1 cellular context compared by ENCODE assay signal in genomic region chr4:138910914-138911336, GRCh38.
TF ChIP-seq lines count a peak whose summit lies in the region.

No MANE protein-coding gene starts in this region.

TF ChIP-seq in HEK293, 187 proteins besides CTCF, POLR2A, EP300 and RAD21 (continued from another document and continues in another):
- TF ChIP-seq ZNF843 (tag by site-specific recombination; IDR thresholded peaks at IDR 0.05) (no peak), ZNF18 (tag by site-specific recombination; IDR thresholded peaks at IDR 0.05) (no peak), PRDM10 (tag by site-specific recombination; IDR thresholded peaks at IDR 0.05) (peak; percentile 41), ZBTB11 (tag by site-specific recombination; conservative IDR thresholded peaks at IDR 0.05; ENCODE audit: low read depth) (no peak), GFI1B (tag by site-specific recombination; IDR thresholded peaks at IDR 0.05) (no peak), ZNF175 (tag by site-specific recombination; IDR thresholded peaks at IDR 0.05) (no peak), KLF9 (tag by site-specific recombination; IDR thresholded peaks at IDR 0.05; ENCODE audit: low read depth) (no peak), ZNF2 (tag by site-specific recombination; IDR thresholded peaks at IDR 0.05) (no peak), ZNF221 (tag by site-specific recombination; IDR thresholded peaks at IDR 0.05; ENCODE audit: borderline replicate concordance) (no peak), ZNF785 (tag by site-specific recombination; IDR thresholded peaks at IDR 0.05) (no peak), ZNF488 (tag by site-specific recombination; IDR thresholded peaks at IDR 0.05) (no peak), PBX3 (CRISPR knock-in tag; IDR thresholded peaks at IDR 0.05) (no peak), ZNF366 (tag by site-specific recombination; conservative IDR thresholded peaks at IDR 0.05) (peak; percentile 10; the same call in 1 of the 2 replicates), ZNF76 (tag by site-specific recombination; IDR thresholded peaks at IDR 0.05; ENCODE audit: borderline replicate concordance, low read depth) (no peak), ATF2 (tag by site-specific recombination; IDR thresholded peaks at IDR 0.05; ENCODE audit: low read depth) (no peak), SETDB1 (IDR thresholded peaks at IDR 0.05; ENCODE audit: insufficient read length, low read length) (no peak), ZNF501 (tag by site-specific recombination; IDR thresholded peaks at IDR 0.05) (no peak), ZFP37 (tag by site-specific recombination; IDR thresholded peaks at IDR 0.05) (no peak), ZNF621 (tag by site-specific recombination; IDR thresholded peaks at IDR 0.05) (no peak), ZNF398 (tag by site-specific recombination; IDR thresholded peaks at IDR 0.05) (no peak), ZNF16 (tag by site-specific recombination; IDR thresholded peaks at IDR 0.05; ENCODE audit: low read depth) (no peak), ZNF114 (tag by site-specific recombination; IDR thresholded peaks at IDR 0.05) (no peak), ZNF580 (tag by site-specific recombination; IDR thresholded peaks at IDR 0.05) (no peak), ZNF777 (tag by site-specific recombination; IDR thresholded peaks at IDR 0.05; ENCODE audit: borderline replicate concordance) (no peak), ZNF133 (tag by site-specific recombination; IDR thresholded peaks at IDR 0.05) (no peak), HOXA7 (CRISPR knock-in tag; IDR thresholded peaks at IDR 0.05; ENCODE audit: borderline replicate concordance) (no peak), ZNF560 (tag by site-specific recombination; IDR thresholded peaks at IDR 0.05; ENCODE audit: borderline replicate concordance) (no peak), ZNF530 (tag by site-specific recombination; IDR thresholded peaks at IDR 0.05; ENCODE audit: low read depth) (no peak), ZNF600 (tag by site-specific recombination; IDR thresholded peaks at IDR 0.05) (peak; percentile 60; the same call in 1 of the 2 replicates), ZBTB8A (tag by site-specific recombination; IDR thresholded peaks at IDR 0.05) (no peak), ZBTB1 (tag by site-specific recombination; IDR thresholded peaks at IDR 0.05) (no peak), ZNF544 (tag by site-specific recombination; IDR thresholded peaks at IDR 0.05) (no peak), ZNF670 (tag by site-specific recombination; IDR thresholded peaks at IDR 0.05; ENCODE audit: low read depth) (no peak), ZNF292 (tag by site-specific recombination; IDR thresholded peaks at IDR 0.05; ENCODE audit: borderline replicate concordance, low read depth) (no peak), KLF1 (tag by site-specific recombination; IDR thresholded peaks at IDR 0.05) (no peak), ZNF548 (tag by site-specific recombination; IDR thresholded peaks at IDR 0.05) (no peak), FEZF1 (tag by site-specific recombination; IDR thresholded peaks at IDR 0.05) (peak; percentile 98), ZXDB (tag by site-specific recombination; IDR thresholded peaks at IDR 0.05) (no peak), ZNF521 (tag by site-specific recombination; IDR thresholded peaks at IDR 0.05) (no peak), PRDM6 (tag by site-specific recombination; IDR thresholded peaks at IDR 0.05) (no peak), SCRT2 (tag by site-specific recombination; IDR thresholded peaks at IDR 0.05) (no peak), ZNF335 (tag by site-specific recombination; conservative IDR thresholded peaks at IDR 0.05) (peak; percentile 67; the same call in 1 of the 2 replicates), ZNF791 (tag by site-specific recombination; IDR thresholded peaks at IDR 0.05) (no peak), REPIN1 (tag by site-specific recombination; IDR thresholded peaks at IDR 0.05; ENCODE audit: low read depth) (no peak), ZNF391 (tag by site-specific recombination; IDR thresholded peaks at IDR 0.05; ENCODE audit: borderline replicate concordance, low read depth) (no peak), ZNF223 (tag by site-specific recombination; IDR thresholded peaks at IDR 0.05) (no peak), TRIM28 (IDR thresholded peaks at IDR 0.05; ENCODE audit: borderline replicate concordance, low read length) (peak; percentile 79; the same call in 1 of the 2 replicates), ZNF155 (tag by site-specific recombination; IDR thresholded peaks at IDR 0.05) (no peak), ZNF404 (tag by site-specific recombination; IDR thresholded peaks at IDR 0.05) (no peak), ZIC2 (tag by site-specific recombination; IDR thresholded peaks at IDR 0.05) (peak; percentile 58), ZNF677 (tag by site-specific recombination; IDR thresholded peaks at IDR 0.05) (no peak), ZNF132 (tag by site-specific recombination; IDR thresholded peaks at IDR 0.05; ENCODE audit: borderline replicate concordance) (no peak), ZSCAN16 (tag by site-specific recombination; IDR thresholded peaks at IDR 0.05) (no peak), ZNF248 (tag by site-specific recombination; IDR thresholded peaks at IDR 0.05) (no peak), GLIS2 (tag by site-specific recombination; IDR thresholded peaks at IDR 0.05) (no peak)
